In genomic region chr3:168860028-168860427, GRCh38 we compare ENCODE assay signal across 26 cellular contexts.
"Had no signal": no experiment of that assay in that cellular context is flagged by ENCODE, and none has a peak within 500 bp of the region (broad histone marks: within the 10 kb centered on the region; RNA-seq: fewer than 3 reads in every experiment).

No MANE protein-coding gene starts in this region.

- H3K9ac ChIP-seq: neural progenitor cell had no signal

- H3K36me3 ChIP-seq: left ventricle myocardium inferior, neural progenitor cell, neutrophil, ovary, prostate gland, sigmoid colon, spleen, tibial nerve, upper lobe of left lung, vagina had no signal

- H3K4me2 ChIP-seq: neural progenitor cell had no signal

- H3K27ac ChIP-seq: left ventricle myocardium inferior, neural progenitor cell, neutrophil, ovary, prostate gland, sigmoid colon, spleen, tibial nerve, upper lobe of left lung, vagina had no signal

- H3K4me1 ChIP-seq: left ventricle myocardium inferior, neural progenitor cell, prostate gland, spleen, tibial nerve, upper lobe of left lung, vagina had no signal

- H3K4me1 Mint-ChIP-seq: immature natural killer cell; naive B cell; natural killer cell; nephron progenitor cell; neural progenitor cell; stimulated activated effector memory CD8-positive, alpha-beta T cell treated with anti-CD3 and anti-CD28 coated beads, Interleukin-12 subunit alpha, Interleukin-12 subunit beta, amount 100 ng/mL, for 72 hours had no signal

- DNase-seq: hypothalamus; immature natural killer cell; left ventricle myocardium inferior; mesendoderm; naive B cell; natural killer cell; nephron progenitor cell; occipital lobe; ovary; retina; right cardiac atrium; sigmoid colon; spleen; stimulated activated CD4-positive, alpha-beta T cell treated with anti-CD3 and anti-CD28 coated beads, Interleukin-4, amount 100 ng/mL, for 24 hours; stimulated activated naive CD4-positive, alpha-beta T cell; substantia nigra; upper lobe of left lung had no signal

- H2AFZ ChIP-seq: neural progenitor cell had no signal

- H3K36me3 Mint-ChIP-seq: immature natural killer cell; naive B cell; natural killer cell; stimulated activated effector memory CD8-positive, alpha-beta T cell treated with anti-CD3 and anti-CD28 coated beads, Interleukin-12 subunit alpha, Interleukin-12 subunit beta, amount 100 ng/mL, for 72 hours had no signal

- H3K27me3 Mint-ChIP-seq: stimulated activated naive CD8-positive, alpha-beta T cell treated with anti-CD3 and anti-CD28 coated beads, Interleukin-15, Interleukin-2, amounts not matched to agents 100 ng/mL and 50 ng/mL, for 24 hours had no signal

- H3K4me3 ChIP-seq: left ventricle myocardium inferior, lung, neural progenitor cell, ovary, prostate gland, sigmoid colon, spleen, tibial nerve, upper lobe of left lung, vagina had no signal

- H3K9me3 ChIP-seq: left ventricle myocardium inferior, neutrophil, ovary, prostate gland, sigmoid colon, vagina had no signal

- H3K4me3 Mint-ChIP-seq: immature natural killer cell; mesothelial cell of epicardium; naive B cell; natural killer cell; nephron progenitor cell; neural progenitor cell; stimulated activated effector memory CD8-positive, alpha-beta T cell treated with anti-CD3 and anti-CD28 coated beads, Interleukin-12 subunit alpha, Interleukin-12 subunit beta, amount 100 ng/mL, for 72 hours; stimulated activated naive CD8-positive, alpha-beta T cell treated with anti-CD3 and anti-CD28 coated beads, Interleukin-15, Interleukin-2, amounts not matched to agents 100 ng/mL and 50 ng/mL, for 24 hours had no signal

- ATAC-seq: natural killer cell; right cardiac atrium; stimulated activated effector memory CD8-positive, alpha-beta T cell treated with anti-CD3 and anti-CD28 coated beads, Interleukin-12 subunit alpha, Interleukin-12 subunit beta, amount 100 ng/mL, for 72 hours had no signal

- H3K27ac Mint-ChIP-seq: immature natural killer cell; mesothelial cell of epicardium; naive B cell; natural killer cell; nephron progenitor cell; neural progenitor cell; stimulated activated effector memory CD8-positive, alpha-beta T cell treated with anti-CD3 and anti-CD28 coated beads, Interleukin-12 subunit alpha, Interleukin-12 subunit beta, amount 100 ng/mL, for 72 hours; stimulated activated naive CD8-positive, alpha-beta T cell treated with anti-CD3 and anti-CD28 coated beads, Interleukin-15, Interleukin-2, amounts not matched to agents 100 ng/mL and 50 ng/mL, for 24 hours had no signal

- H3K27me3 ChIP-seq: neural progenitor cell, neutrophil, ovary, sigmoid colon, tibial nerve, upper lobe of left lung, vagina had no signal
